ENCODE assay signal across 1 cellular context in the genomic region with DNA sequence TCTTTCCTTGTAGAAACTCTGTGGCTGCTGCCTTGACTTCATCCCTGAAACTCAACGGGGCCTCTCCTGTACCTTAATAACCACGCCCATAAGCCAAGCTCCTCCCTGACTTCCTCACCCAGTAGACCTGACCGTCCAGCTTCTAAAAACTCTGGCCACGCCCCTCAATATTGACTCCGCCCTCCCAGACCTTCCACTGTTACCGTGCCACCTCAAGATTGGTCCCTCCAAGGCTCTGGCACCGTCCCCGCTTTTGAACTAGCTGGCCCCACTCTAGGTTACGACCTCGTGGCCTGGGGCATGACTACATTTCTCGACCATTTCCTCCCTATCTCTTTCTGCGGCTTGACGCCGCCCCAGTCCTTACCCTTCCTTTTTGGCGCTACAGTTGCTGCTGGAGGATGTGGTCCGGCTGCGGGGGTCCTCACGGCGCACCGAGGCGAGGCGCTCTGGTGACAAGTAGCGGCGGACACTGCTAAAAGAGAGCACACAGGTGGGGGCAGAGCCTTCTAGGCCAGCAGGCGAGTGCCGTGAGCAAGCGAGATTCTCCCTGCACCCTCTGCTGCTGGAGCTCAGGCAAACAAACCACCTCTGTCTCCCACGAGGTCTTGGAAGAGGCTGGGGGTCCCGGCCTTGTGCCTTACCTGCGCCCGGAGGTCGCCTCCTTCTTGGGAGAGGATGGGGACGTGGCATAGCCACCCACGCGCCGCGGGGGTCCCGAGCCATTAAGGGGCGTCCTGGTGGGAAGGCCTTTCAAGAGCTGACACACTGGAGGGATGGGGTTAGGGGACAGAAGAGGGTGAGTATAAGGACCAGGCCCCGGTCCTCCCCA.
TF ChIP-seq lines count a peak whose summit lies in the region.

No MANE protein-coding gene starts in this region.

TF ChIP-seq in K562, 482 proteins besides CTCF, POLR2A, EP300 and RAD21 (continued from another document and continues in another):
- TF ChIP-seq, protein P1, sequence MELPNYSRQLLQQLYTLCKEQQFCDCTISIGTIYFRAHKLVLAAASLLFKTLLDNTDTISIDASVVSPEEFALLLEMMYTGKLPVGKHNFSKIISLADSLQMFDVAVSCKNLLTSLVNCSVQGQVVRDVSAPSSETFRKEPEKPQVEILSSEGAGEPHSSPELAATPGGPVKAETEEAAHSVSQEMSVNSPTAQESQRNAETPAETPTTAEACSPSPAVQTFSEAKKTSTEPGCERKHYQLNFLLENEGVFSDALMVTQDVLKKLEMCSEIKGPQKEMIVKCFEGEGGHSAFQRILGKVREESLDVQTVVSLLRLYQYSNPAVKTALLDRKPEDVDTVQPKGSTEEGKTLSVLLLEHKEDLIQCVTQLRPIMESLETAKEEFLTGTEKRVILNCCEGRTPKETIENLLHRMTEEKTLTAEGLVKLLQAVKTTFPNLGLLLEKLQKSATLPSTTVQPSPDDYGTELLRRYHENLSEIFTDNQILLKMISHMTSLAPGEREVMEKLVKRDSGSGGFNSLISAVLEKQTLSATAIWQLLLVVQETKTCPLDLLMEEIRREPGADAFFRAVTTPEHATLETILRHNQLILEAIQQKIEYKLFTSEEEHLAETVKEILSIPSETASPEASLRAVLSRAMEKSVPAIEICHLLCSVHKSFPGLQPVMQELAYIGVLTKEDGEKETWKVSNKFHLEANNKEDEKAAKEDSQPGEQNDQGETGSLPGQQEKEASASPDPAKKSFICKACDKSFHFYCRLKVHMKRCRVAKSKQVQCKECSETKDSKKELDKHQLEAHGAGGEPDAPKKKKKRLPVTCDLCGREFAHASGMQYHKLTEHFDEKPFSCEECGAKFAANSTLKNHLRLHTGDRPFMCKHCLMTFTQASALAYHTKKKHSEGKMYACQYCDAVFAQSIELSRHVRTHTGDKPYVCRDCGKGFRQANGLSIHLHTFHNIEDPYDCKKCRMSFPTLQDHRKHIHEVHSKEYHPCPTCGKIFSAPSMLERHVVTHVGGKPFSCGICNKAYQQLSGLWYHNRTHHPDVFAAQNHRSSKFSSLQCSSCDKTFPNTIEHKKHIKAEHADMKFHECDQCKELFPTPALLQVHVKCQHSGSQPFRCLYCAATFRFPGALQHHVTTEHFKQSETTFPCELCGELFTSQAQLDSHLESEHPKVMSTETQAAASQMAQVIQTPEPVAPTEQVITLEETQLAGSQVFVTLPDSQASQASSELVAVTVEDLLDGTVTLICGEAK (IDR thresholded peaks at IDR 0.05): peak; percentile 65
- TF ChIP-seq, protein P1 (CRISPR knock-in tag; IDR thresholded peaks at IDR 0.05): no peak
- TF ChIP-seq DNMT1 (IDR thresholded peaks at IDR 0.05): no peak
- peak in 1 of 2 experiments; percentile 40; a peak in 3 of 4 replicates for TF ChIP-seq TRIM24 (IDR thresholded peaks at IDR 0.05)
- TF ChIP-seq KDM1A (IDR thresholded peaks at IDR 0.05): no peak
- no peak for TF ChIP-seq MAFK (IDR thresholded peaks at IDR 0.05; ENCODE audit: low read length)
- no peak for TF ChIP-seq LEF1 (IDR thresholded peaks at IDR 0.05)
- 0 out of 2 replicates have a peak, but pooled peaks have one; percentile 35 for TF ChIP-seq TOE1 (IDR thresholded peaks at IDR 0.05; ENCODE audit: borderline replicate concordance)
- TF ChIP-seq TOE1 (CRISPR knock-in tag; IDR thresholded peaks at IDR 0.05; ENCODE audit: borderline replicate concordance, low read depth): no peak
- peak; percentile 14; the same call in 1 of the 2 replicates for TF ChIP-seq ZNF431 (CRISPR knock-in tag; IDR thresholded peaks at IDR 0.05)
- TF ChIP-seq FOXA3 (CRISPR knock-in tag; conservative IDR thresholded peaks at IDR 0.05 in 1 of 2, IDR thresholded peaks at IDR 0.05 in 1 of 2): 0 out of 4 replicates have a peak, but pooled peaks of 1 of the 2 experiments have one; percentile 21
- no peak for TF ChIP-seq MECOM (CRISPR knock-in tag; IDR thresholded peaks at IDR 0.05)
- no peak for TF ChIP-seq ZNF146 (CRISPR knock-in tag; IDR thresholded peaks at IDR 0.05; ENCODE audit: unreplicated experiment)
- no peak for TF ChIP-seq CBX3 (IDR thresholded peaks at IDR 0.05; ENCODE audit: borderline replicate concordance in 1 of 2, low read length in 2 of 2)
- TF ChIP-seq, protein P2, sequence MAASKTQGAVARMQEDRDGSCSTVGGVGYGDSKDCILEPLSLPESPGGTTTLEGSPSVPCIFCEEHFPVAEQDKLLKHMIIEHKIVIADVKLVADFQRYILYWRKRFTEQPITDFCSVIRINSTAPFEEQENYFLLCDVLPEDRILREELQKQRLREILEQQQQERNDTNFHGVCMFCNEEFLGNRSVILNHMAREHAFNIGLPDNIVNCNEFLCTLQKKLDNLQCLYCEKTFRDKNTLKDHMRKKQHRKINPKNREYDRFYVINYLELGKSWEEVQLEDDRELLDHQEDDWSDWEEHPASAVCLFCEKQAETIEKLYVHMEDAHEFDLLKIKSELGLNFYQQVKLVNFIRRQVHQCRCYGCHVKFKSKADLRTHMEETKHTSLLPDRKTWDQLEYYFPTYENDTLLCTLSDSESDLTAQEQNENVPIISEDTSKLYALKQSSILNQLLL (CRISPR knock-in tag; IDR thresholded peaks at IDR 0.05; ENCODE audit: borderline replicate concordance): no peak
- peak; percentile 59 for TF ChIP-seq L3MBTL2 (IDR thresholded peaks at IDR 0.05)
- no peak for TF ChIP-seq DDX20 (tag; IDR thresholded peaks at IDR 0.05; ENCODE audit: low read depth)
- no peak for TF ChIP-seq FOS (IDR thresholded peaks at IDR 0.05; ENCODE audit: extremely low read depth, insufficient read length)
- no peak for TF ChIP-seq POLR3G (IDR thresholded peaks at IDR 0.05; ENCODE audit: extremely low read depth, insufficient read length, insufficient replicate concordance)
- TF ChIP-seq NFRKB (IDR thresholded peaks at IDR 0.05; ENCODE audit: low read depth): no peak
- TF ChIP-seq, protein P3, sequence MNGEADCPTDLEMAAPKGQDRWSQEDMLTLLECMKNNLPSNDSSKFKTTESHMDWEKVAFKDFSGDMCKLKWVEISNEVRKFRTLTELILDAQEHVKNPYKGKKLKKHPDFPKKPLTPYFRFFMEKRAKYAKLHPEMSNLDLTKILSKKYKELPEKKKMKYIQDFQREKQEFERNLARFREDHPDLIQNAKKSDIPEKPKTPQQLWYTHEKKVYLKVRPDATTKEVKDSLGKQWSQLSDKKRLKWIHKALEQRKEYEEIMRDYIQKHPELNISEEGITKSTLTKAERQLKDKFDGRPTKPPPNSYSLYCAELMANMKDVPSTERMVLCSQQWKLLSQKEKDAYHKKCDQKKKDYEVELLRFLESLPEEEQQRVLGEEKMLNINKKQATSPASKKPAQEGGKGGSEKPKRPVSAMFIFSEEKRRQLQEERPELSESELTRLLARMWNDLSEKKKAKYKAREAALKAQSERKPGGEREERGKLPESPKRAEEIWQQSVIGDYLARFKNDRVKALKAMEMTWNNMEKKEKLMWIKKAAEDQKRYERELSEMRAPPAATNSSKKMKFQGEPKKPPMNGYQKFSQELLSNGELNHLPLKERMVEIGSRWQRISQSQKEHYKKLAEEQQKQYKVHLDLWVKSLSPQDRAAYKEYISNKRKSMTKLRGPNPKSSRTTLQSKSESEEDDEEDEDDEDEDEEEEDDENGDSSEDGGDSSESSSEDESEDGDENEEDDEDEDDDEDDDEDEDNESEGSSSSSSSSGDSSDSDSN (IDR thresholded peaks at IDR 0.05; ENCODE audit: borderline replicate concordance in 1 of 2, low read depth in 2 of 2, low read length in 2 of 2): no peak
- no peak for TF ChIP-seq ZSCAN32 (CRISPR knock-in tag; IDR thresholded peaks at IDR 0.05)
- no peak for TF ChIP-seq HMGN3 (IDR thresholded peaks at IDR 0.05; ENCODE audit: borderline replicate concordance, extremely low read depth, insufficient read length, low read depth, low read length)
- no peak for TF ChIP-seq PURB (CRISPR knock-in tag; IDR thresholded peaks at IDR 0.05; ENCODE audit: low read depth)
- TF ChIP-seq, protein P4, sequence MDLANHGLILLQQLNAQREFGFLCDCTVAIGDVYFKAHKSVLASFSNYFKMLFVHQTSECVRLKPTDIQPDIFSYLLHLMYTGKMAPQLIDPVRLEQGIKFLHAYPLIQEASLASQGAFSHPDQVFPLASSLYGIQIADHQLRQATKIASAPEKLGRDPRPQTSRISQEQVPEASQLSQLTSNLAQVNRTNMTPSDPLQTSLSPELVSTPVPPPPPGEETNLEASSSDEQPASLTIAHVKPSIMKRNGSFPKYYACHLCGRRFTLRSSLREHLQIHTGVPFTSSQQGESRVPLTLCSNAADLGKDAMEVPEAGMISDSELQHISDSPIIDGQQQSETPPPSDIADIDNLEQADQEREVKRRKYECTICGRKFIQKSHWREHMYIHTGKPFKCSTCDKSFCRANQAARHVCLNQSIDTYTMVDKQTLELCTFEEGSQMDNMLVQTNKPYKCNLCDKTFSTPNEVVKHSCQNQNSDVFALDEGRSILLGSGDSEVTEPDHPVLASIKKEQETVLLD (IDR thresholded peaks at IDR 0.05): peak; percentile 42; the same call in 1 of the 2 replicates
- TF ChIP-seq, protein P5, sequence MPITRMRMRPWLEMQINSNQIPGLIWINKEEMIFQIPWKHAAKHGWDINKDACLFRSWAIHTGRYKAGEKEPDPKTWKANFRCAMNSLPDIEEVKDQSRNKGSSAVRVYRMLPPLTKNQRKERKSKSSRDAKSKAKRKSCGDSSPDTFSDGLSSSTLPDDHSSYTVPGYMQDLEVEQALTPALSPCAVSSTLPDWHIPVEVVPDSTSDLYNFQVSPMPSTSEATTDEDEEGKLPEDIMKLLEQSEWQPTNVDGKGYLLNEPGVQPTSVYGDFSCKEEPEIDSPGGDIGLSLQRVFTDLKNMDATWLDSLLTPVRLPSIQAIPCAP (CRISPR knock-in tag; IDR thresholded peaks at IDR 0.05; ENCODE audit: borderline replicate concordance): no peak
- TF ChIP-seq, protein P6, sequence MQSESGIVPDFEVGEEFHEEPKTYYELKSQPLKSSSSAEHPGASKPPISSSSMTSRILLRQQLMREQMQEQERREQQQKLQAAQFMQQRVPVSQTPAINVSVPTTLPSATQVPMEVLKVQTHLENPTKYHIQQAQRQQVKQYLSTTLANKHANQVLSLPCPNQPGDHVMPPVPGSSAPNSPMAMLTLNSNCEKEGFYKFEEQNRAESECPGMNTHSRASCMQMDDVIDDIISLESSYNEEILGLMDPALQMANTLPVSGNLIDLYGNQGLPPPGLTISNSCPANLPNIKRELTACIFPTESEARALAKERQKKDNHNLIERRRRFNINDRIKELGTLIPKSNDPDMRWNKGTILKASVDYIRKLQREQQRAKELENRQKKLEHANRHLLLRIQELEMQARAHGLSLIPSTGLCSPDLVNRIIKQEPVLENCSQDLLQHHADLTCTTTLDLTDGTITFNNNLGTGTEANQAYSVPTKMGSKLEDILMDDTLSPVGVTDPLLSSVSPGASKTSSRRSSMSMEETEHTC (IDR thresholded peaks at IDR 0.05): no peak
- no peak for TF ChIP-seq RBM25 (IDR thresholded peaks at IDR 0.05; ENCODE audit: low read depth, low read length, severe bottlenecking)
- TF ChIP-seq, protein P7, sequence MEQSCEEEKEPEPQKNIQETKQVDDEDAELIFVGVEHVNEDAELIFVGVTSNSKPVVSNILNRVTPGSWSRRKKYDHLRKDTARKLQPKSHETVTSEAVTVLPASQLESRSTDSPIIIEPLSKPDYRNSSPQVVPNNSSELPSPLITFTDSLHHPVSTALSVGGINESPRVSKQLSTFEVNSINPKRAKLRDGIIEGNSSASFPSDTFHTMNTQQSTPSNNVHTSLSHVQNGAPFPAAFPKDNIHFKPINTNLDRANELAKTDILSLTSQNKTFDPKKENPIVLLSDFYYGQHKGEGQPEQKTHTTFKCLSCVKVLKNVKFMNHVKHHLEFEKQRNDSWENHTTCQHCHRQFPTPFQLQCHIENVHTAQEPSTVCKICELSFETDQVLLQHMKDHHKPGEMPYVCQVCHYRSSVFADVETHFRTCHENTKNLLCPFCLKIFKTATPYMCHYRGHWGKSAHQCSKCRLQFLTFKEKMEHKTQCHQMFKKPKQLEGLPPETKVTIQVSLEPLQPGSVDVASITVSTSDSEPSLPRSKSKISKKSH (CRISPR knock-in tag; IDR thresholded peaks at IDR 0.05): no peak
- TF ChIP-seq, protein P8, sequence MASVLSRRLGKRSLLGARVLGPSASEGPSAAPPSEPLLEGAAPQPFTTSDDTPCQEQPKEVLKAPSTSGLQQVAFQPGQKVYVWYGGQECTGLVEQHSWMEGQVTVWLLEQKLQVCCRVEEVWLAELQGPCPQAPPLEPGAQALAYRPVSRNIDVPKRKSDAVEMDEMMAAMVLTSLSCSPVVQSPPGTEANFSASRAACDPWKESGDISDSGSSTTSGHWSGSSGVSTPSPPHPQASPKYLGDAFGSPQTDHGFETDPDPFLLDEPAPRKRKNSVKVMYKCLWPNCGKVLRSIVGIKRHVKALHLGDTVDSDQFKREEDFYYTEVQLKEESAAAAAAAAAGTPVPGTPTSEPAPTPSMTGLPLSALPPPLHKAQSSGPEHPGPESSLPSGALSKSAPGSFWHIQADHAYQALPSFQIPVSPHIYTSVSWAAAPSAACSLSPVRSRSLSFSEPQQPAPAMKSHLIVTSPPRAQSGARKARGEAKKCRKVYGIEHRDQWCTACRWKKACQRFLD (CRISPR knock-in tag; IDR thresholded peaks at IDR 0.05): no peak; the same call in 1 of the 2 replicates
- TF ChIP-seq KAT2B (IDR thresholded peaks at IDR 0.05; ENCODE audit: low read depth, low read length): no peak
- TF ChIP-seq SMC3 (conservative IDR thresholded peaks at IDR 0.05; ENCODE audit: insufficient read depth, low read depth, low read length): no peak
- no peak for TF ChIP-seq TCF7L2 (IDR thresholded peaks at IDR 0.05; ENCODE audit: low read depth, low read length)
- TF ChIP-seq PCBP1 (IDR thresholded peaks at IDR 0.05; ENCODE audit: low read depth, low read length, poor library complexity, severe bottlenecking): no peak
